In the genomic region with DNA sequence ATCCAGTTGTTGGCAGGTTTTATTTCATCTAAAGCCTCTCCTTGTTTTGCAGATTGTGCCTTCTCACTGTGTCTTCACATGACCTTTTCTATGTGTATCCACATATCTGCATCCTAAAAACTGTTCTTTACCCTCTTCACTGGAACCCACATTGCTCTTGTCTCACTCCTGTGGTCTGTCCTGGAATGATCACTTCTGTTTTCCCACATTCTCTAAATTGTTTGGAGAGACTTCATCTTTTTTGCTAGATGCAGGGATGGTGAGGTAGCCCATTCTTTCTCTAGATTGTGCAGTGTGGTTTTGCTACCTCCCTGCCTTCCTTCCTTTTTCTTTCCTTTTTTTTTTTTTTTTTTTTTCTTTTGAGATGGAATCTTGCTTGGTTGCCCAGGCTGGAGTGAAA, we compare ENCODE assay signal across 18 cellular contexts.
"Had no signal": no experiment of that assay in that cellular context is flagged by ENCODE, and none has a peak within 500 bp of the region (broad histone marks: within the 10 kb centered on the region; RNA-seq: fewer than 3 reads in every experiment).

No MANE protein-coding gene starts in this region.

- H3K27me3 ChIP-seq: hepatocyte, thyroid gland had no signal

- H3K36me3 ChIP-seq: left ventricle myocardium inferior, thyroid gland had no signal

- H3K9me3 ChIP-seq: thyroid gland had no signal

- H3K4me1 ChIP-seq: left ventricle myocardium inferior, thyroid gland had no signal

- DNase-seq: activated B cell treated with CpG ODN at 0.5 μM for 24 hours; activated CD4-positive, alpha-beta T cell treated with anti-CD3 and anti-CD28 coated beads for 4 hours; activated CD4-positive, alpha-beta T cell treated with anti-CD3 and anti-CD28 coated beads, Interleukin-2, amount 50 U/mL, for 48 hours; activated CD8-positive, alpha-beta memory T cell treated with anti-CD3 and anti-CD28 coated beads, Interleukin-2, amount 50 U/mL, for 48 hours; activated naive CD4-positive, alpha-beta T cell treated with Interleukin-2 at 50 U/mL for 16 hours; activated naive CD8-positive, alpha-beta T cell treated with anti-CD3 and anti-CD28 coated beads for 36 hours; activated T-cell treated with anti-CD3 and anti-CD28 coated beads, Interleukin-2, amount 50 U/mL, for 4 hours; amniotic stem cell; effector memory CD4-positive, alpha-beta T cell; foreskin melanocyte; glutamatergic neuron; kidney glomerular epithelial cell; left ventricle myocardium inferior; stimulated activated CD4-positive, alpha-beta T cell treated with anti-CD3 and anti-CD28 coated beads, Interleukin-4, amount 100 ng/mL, for 24 hours; stimulated activated naive CD8-positive, alpha-beta T cell treated with anti-CD3 and anti-CD28 coated beads, Interleukin-15, Interleukin-2, amounts not matched to agents 100 U/mL and 50 U/mL, for 24 hours; T-helper 9 cell; thyroid gland had no signal

- H3K4me3 ChIP-seq: hepatocyte, left ventricle myocardium inferior, thyroid gland had no signal
